In the genomic region with DNA sequence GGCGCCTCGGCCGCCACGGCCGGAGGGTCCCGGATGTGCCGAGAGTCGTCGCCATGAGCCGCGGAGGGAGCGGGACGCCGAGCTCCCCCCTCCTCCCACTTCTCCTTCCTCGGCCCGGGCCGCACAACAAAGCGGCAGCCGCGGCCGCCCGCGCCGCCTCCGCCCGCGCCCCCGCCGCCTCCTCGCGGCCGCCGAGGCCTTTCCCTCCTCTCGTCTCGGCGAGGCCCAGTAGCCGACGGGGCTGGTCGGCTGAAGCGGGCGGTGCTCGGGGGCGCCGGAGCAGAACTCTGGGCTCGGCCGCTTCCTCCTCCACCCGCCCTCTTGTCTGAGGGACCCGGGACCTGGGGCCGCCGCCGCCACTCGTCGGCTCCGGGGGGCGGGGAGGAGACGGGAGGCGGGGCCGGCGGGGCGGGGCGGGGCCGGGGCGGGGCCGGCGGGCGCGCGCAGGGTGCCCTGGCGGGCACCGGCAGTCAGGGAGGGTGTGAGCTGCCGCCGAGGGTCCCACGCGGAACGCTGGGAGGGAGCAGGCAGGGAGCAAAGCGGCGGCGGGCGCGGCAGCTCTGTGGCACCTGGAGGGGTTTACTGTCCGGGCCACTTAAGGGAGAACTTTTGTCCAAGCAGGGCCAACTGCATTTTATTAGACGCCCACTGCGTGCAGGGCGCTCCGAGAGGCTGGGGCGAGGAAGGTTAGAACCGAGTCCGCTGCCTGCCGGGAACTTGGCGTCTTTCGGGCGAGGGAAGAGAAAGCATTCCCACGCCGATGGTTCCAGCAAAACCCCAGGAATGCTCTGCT, we compare ENCODE assay signal across 8 cellular contexts. TPM values are rescaled to one million over a fixed set of nuclear protein-coding genes. Genes with fewer than 3 reads are reported as not detected.
DNase-seq lines count a peak whose midpoint lies in the region; ATAC-seq, FAIRE-seq and TF ChIP-seq lines count a peak whose summit lies in the region.

A gene (minus strand): TSS at position 327 of the 793 bp plus-strand sequence. CDS start 427 bp downstream, outside the sequence.

- H3K36me3 ChIP-seq in neural progenitor cell (no peaks in the 10 kb centered on the region), stomach smooth muscle (ENCODE audit: control insufficient read depth in 2 of 2, insufficient read depth in 2 of 2, low read length in 2 of 2) (no peaks in the 10 kb centered on the region)

- H3K79me2 ChIP-seq in neural progenitor cell (ENCODE audit: low read depth) = peaks cover 42% of the 10 kb centered on the region

- peak within 1 kb of the TSS; percentile 88 to 91 for H3K4me3 ChIP-seq in foreskin fibroblast (ENCODE audit: low read depth in 1 of 2, low read length in 2 of 2)
- peak within 1 kb of the TSS; percentile 93 for H3K4me3 ChIP-seq in neural progenitor cell
- H3K4me3 ChIP-seq in stomach smooth muscle (ENCODE audit: low read length in 2 of 2) = peak within 1 kb of the TSS; percentile 76 to 80

- H3K9me3 Mint-ChIP-seq in neural progenitor cell = peaks cover 2% of the 10 kb centered on the region

- H3K27ac Mint-ChIP-seq in neural progenitor cell = peak within 1 kb of the TSS; percentile 98

- ATAC-seq in GM21367 (IDR thresholded peaks at IDR 0.05; ENCODE audit: unreplicated experiment) = peak; percentile 59

- TF ChIP-seq CTCF in foreskin fibroblast (IDR thresholded peaks at IDR 0.05; ENCODE audit: low read depth, low read length) (no peak), neural progenitor cell (IDR thresholded peaks at IDR 0.05) (no peak)

- H3K9me3 ChIP-seq in neural progenitor cell (ENCODE audit: low read depth) = no peaks in the 10 kb centered on the region
- H3K9me3 ChIP-seq in stomach smooth muscle (ENCODE audit: control insufficient read depth in 2 of 2, low read length in 2 of 2) = no peaks in the 10 kb centered on the region

- H3K27me3 ChIP-seq in neural progenitor cell = peaks cover 24% of the 10 kb centered on the region
- H3K27me3 ChIP-seq in stomach smooth muscle (ENCODE audit: control insufficient read depth in 1 of 2, insufficient read depth in 2 of 2, low read length in 2 of 2) = no peaks in the 10 kb centered on the region

- H3K4me2 ChIP-seq in neural progenitor cell = peak within 1 kb of the TSS; percentile 84

- peaks cover 2% of the 10 kb centered on the region for H3K27me3 Mint-ChIP-seq in neural progenitor cell (ENCODE audit: insufficient read depth, low read depth)

- H4K20me1 ChIP-seq in neural progenitor cell (ENCODE audit: low read depth) = peaks cover 21% of the 10 kb centered on the region

- peaks cover 3% of the 10 kb centered on the region for H3F3A ChIP-seq in neural progenitor cell (ENCODE audit: low read depth)

- H3K36me3 Mint-ChIP-seq in neural progenitor cell = peaks cover 3% of the 10 kb centered on the region

- no peak within 1 kb of the TSS for H3K9ac ChIP-seq in neural progenitor cell
- H3K9ac ChIP-seq in stomach smooth muscle (ENCODE audit: low read length in 2 of 2) = peak within 1 kb of the TSS; percentile 59 to 72

- H2AFZ ChIP-seq in neural progenitor cell (replicated peaks) = peak within 1 kb of the TSS; percentile 99

- peak within 1 kb of the TSS; percentile 87 for H3K27ac ChIP-seq in neural progenitor cell
- H3K27ac ChIP-seq in stomach smooth muscle (ENCODE audit: low read length) = peak within 1 kb of the TSS; percentile 24

- H3K4me1 ChIP-seq in neural progenitor cell (peaks cover 9% of the 10 kb centered on the region), stomach smooth muscle (ENCODE audit: control insufficient read depth, insufficient read depth, low read length) (peaks cover 10% of the 10 kb centered on the region)

- peaks cover 18% of the 10 kb centered on the region for H3K4me1 Mint-ChIP-seq in neural progenitor cell

- H3K4me3 Mint-ChIP-seq in neural progenitor cell = peak within 1 kb of the TSS; percentile 100

- no peak for FAIRE-seq in HTR-8/SVneo (lab: Jason Lieb, UNC)

- DNase-seq in DMS53 (lab: John Stamatoyannopoulos, UW) = peak; percentile 87
- DNase-seq in HTR-8/SVneo (ENCODE audit: insufficient read length, low spot score) = peak; percentile 74
- peak; percentile 69 for DNase-seq in RPMI7951 (ENCODE audit: low read depth)
- peak; percentile 79 for DNase-seq in activated effector memory CD4-positive, alpha-beta T cell treated with Interleukin-2 at 50 U/mL for 16 hours
- peak; percentile 66 to 88 for DNase-seq in foreskin fibroblast
- peak; percentile 90 for DNase-seq in neural progenitor cell (ENCODE audit: low spot score)

RNA-seq across cellular contexts. Expression of the gene that starts here (rescaled TPM):
- 52.1 and 54.5 TPM in 2 replicates for total RNA-seq in RPMI7951 (2014; rRNA removed; shearing (Covaris generic))
- total RNA-seq in neural progenitor cell (ENCODE audit: low replicate concordance) = 21.6 and 24.6 TPM in 2 replicates

Comparison
In these comparisons a context has a peak if more than half of its experiments do, and no peak if none do; other contexts are left out.
1. Peak in every context shown above with its lines: DNase-seq, ATAC-seq, H3K4me3 ChIP-seq and H3K27ac ChIP-seq.